Comparison of ENCODE assay signal across 1 cellular context in genomic region chr19:7944177-7944761, GRCh38.
TF ChIP-seq lines count a peak whose summit lies in the region.

No MANE protein-coding gene starts in this region.

TF ChIP-seq in HepG2, 621 proteins besides CTCF, POLR2A, EP300 and RAD21 (continued from another document and continues in another):
- no peak for TF ChIP-seq MXI1 (IDR thresholded peaks at IDR 0.05; ENCODE audit: borderline replicate concordance, low read depth, low read length)
- TF ChIP-seq MIER2 (CRISPR knock-in tag; IDR thresholded peaks at IDR 0.05), result no peak
- TF ChIP-seq ZKSCAN8 (CRISPR knock-in tag; IDR thresholded peaks at IDR 0.05; ENCODE audit: borderline replicate concordance), result no peak; the same call in 1 of the 2 replicates
- no peak for TF ChIP-seq ZNF121 (CRISPR knock-in tag; IDR thresholded peaks at IDR 0.05)
- TF ChIP-seq ZBTB25 (CRISPR knock-in tag; IDR thresholded peaks at IDR 0.05), result no peak; the same call in 1 of the 2 replicates
- TF ChIP-seq GMEB1 (CRISPR knock-in tag; IDR thresholded peaks at IDR 0.05; ENCODE audit: borderline replicate concordance), result no peak
- TF ChIP-seq SOX6 (IDR thresholded peaks at IDR 0.05), result no peak
- peak; percentile 5; the same call in 1 of the 2 replicates for TF ChIP-seq SOX6 (CRISPR knock-in tag; IDR thresholded peaks at IDR 0.05)
- no peak for TF ChIP-seq PCBP2 (optimal IDR thresholded peaks at IDR 0.05; ENCODE audit: low read depth, low read length, poor library complexity, severe bottlenecking)
- TF ChIP-seq ZNF282 (IDR thresholded peaks at IDR 0.05; ENCODE audit: partially characterized antibody), result no peak
- no peak for TF ChIP-seq ZNF367 (CRISPR knock-in tag; IDR thresholded peaks at IDR 0.05; ENCODE audit: borderline replicate concordance)
- no peak for TF ChIP-seq ZFP1 (CRISPR knock-in tag; IDR thresholded peaks at IDR 0.05)
- no peak for TF ChIP-seq SCMH1 (CRISPR knock-in tag; IDR thresholded peaks at IDR 0.05; ENCODE audit: borderline replicate concordance)
- TF ChIP-seq ZNF687 (CRISPR knock-in tag; IDR thresholded peaks at IDR 0.05), result peak; percentile 26; the same call in 1 of the 2 replicates
- no peak for TF ChIP-seq ZBTB26 (CRISPR knock-in tag; IDR thresholded peaks at IDR 0.05; ENCODE audit: borderline replicate concordance)
- TF ChIP-seq AHDC1 (CRISPR knock-in tag; IDR thresholded peaks at IDR 0.05; ENCODE audit: borderline replicate concordance), result no peak
- TF ChIP-seq TEAD2 (CRISPR knock-in tag; IDR thresholded peaks at IDR 0.05), result no peak
- TF ChIP-seq ZBTB34 (CRISPR knock-in tag; IDR thresholded peaks at IDR 0.05), result no peak
- no peak for TF ChIP-seq RFXANK (CRISPR knock-in tag; IDR thresholded peaks at IDR 0.05)
- no peak; the same call in 1 of the 2 replicates for TF ChIP-seq SMAD1 (CRISPR knock-in tag; IDR thresholded peaks at IDR 0.05; ENCODE audit: borderline replicate concordance, low read depth)
- TF ChIP-seq RFX5 (IDR thresholded peaks at IDR 0.05; ENCODE audit: low read depth, low read length), result no peak
- no peak for TF ChIP-seq HHEX (CRISPR knock-in tag; IDR thresholded peaks at IDR 0.05)
- no peak for TF ChIP-seq TRAFD1 (CRISPR knock-in tag; IDR thresholded peaks at IDR 0.05; ENCODE audit: borderline replicate concordance)
- TF ChIP-seq MZF1 (CRISPR knock-in tag; IDR thresholded peaks at IDR 0.05; ENCODE audit: borderline replicate concordance), result no peak
- TF ChIP-seq ZNF549 (CRISPR knock-in tag; IDR thresholded peaks at IDR 0.05), result no peak
- no peak for TF ChIP-seq EED (CRISPR knock-in tag; IDR thresholded peaks at IDR 0.05)
- TF ChIP-seq PHF21A (CRISPR knock-in tag; IDR thresholded peaks at IDR 0.05), result no peak
- no peak for TF ChIP-seq MAFF (IDR thresholded peaks at IDR 0.05; ENCODE audit: low read depth, low read length)
- peak; percentile 43 for TF ChIP-seq SAP130 (CRISPR knock-in tag; IDR thresholded peaks at IDR 0.05; ENCODE audit: low read depth)
- TF ChIP-seq IRF2 (CRISPR knock-in tag; IDR thresholded peaks at IDR 0.05), result no peak
- TF ChIP-seq MED8 (CRISPR knock-in tag; IDR thresholded peaks at IDR 0.05; ENCODE audit: insufficient replicate concordance), result no peak
- no peak for TF ChIP-seq CREM (IDR thresholded peaks at IDR 0.05)
- no peak for TF ChIP-seq CREM (CRISPR knock-in tag; IDR thresholded peaks at IDR 0.05)
- TF ChIP-seq NR2F6 (IDR thresholded peaks at IDR 0.05), result no peak
- no peak for TF ChIP-seq NR2F6 (CRISPR knock-in tag; IDR thresholded peaks at IDR 0.05)
- no peak; the same call in none of the 2 replicates for TF ChIP-seq ZNF501 (CRISPR knock-in tag; IDR thresholded peaks at IDR 0.05)
- TF ChIP-seq CHCHD3 (CRISPR knock-in tag; IDR thresholded peaks at IDR 0.05), result no peak
- no peak for TF ChIP-seq PHF5A (CRISPR knock-in tag; IDR thresholded peaks at IDR 0.05; ENCODE audit: low read depth, unreplicated experiment)
- TF ChIP-seq ZBTB39 (CRISPR knock-in tag; IDR thresholded peaks at IDR 0.05), result no peak
- no peak; the same call in 1 of the 2 replicates for TF ChIP-seq MIER3 (CRISPR knock-in tag; IDR thresholded peaks at IDR 0.05; ENCODE audit: borderline replicate concordance)
- TF ChIP-seq ZNF496 (CRISPR knock-in tag; IDR thresholded peaks at IDR 0.05; ENCODE audit: insufficient replicate concordance), result no peak
- no peak for TF ChIP-seq ZNF558 (CRISPR knock-in tag; IDR thresholded peaks at IDR 0.05; ENCODE audit: borderline replicate concordance)
- TF ChIP-seq FOXK1 (CRISPR knock-in tag; IDR thresholded peaks at IDR 0.05; ENCODE audit: borderline replicate concordance, low read depth), result no peak
- no peak for TF ChIP-seq ARNT2 (CRISPR knock-in tag; IDR thresholded peaks at IDR 0.05; ENCODE audit: low read depth)
- TF ChIP-seq MLLT10 (CRISPR knock-in tag; IDR thresholded peaks at IDR 0.05), result no peak
- TF ChIP-seq HNRNPLL (IDR thresholded peaks at IDR 0.05; ENCODE audit: low read depth, low read length, poor library complexity, severe bottlenecking), result no peak
